In genomic region chr4:157978680-157979361, GRCh38 we compare ENCODE assay signal across 8 cellular contexts.
A peak's percentile ranks its signal among the peaks of the same experiment; 100 is the strongest.
DNase-seq lines count a peak whose midpoint lies in the region; ATAC-seq and TF ChIP-seq lines count a peak whose summit lies in the region.

No MANE protein-coding gene starts in this region.

- no peaks in the 10 kb centered on the region for H3K27me3 ChIP-seq in osteoblast (ENCODE audit: insufficient read depth, low read length)

- peak; percentile 89 for TF ChIP-seq CTCF in osteoblast (IDR thresholded peaks at IDR 0.05; ENCODE audit: extremely low read depth, low read depth, low read length)

- no peaks in the 10 kb centered on the region for H4K20me1 ChIP-seq in osteoblast (ENCODE audit: insufficient read depth, low read length)

- H2AFZ ChIP-seq in osteoblast (ENCODE audit: low read length) = peak overlapping the region; percentile 72

- no peaks in the 10 kb centered on the region for H3K79me2 ChIP-seq in osteoblast (ENCODE audit: insufficient read depth, low read length)

- no peaks in the 10 kb centered on the region for H3K9me3 ChIP-seq in osteoblast (ENCODE audit: low read depth, low read length)

- no peaks in the 10 kb centered on the region for H3K4me1 ChIP-seq in osteoblast (ENCODE audit: insufficient read depth, low read length)

- DNase-seq in DMS 273 (lab: John Stamatoyannopoulos, UW; ENCODE audit: unreplicated experiment) (peak; percentile 71), NCI-H526 treated with DMSO at 0.1 percent for 48 hours (lab: John Stamatoyannopoulos, UW) (peak; percentile 66), germinal center (ENCODE audit: low spot score) (peak; percentile 15), osteoblast (ENCODE audit: insufficient read length, low spot score, missing footprints) (peak; percentile 51)
- peak; percentile 2 for DNase-seq in activated effector memory CD4-positive, alpha-beta T cell treated with Interleukin-2 at 50 U/mL for 16 hours

- H3K27ac ChIP-seq in osteoblast (ENCODE audit: low read depth, low read length) = no peak overlapping the region

- H3K4me2 ChIP-seq in osteoblast (ENCODE audit: insufficient read depth, low read length) = peak overlapping the region; percentile 83

- ATAC-seq in GM19438 (IDR thresholded peaks at IDR 0.05; ENCODE audit: low read depth, unreplicated experiment) (peak; percentile 84), HG03520 (IDR thresholded peaks at IDR 0.05; ENCODE audit: unreplicated experiment) (peak; percentile 92), HG03097 (IDR thresholded peaks at IDR 0.05; ENCODE audit: low FRiP score, unreplicated experiment) (no peak)

- H3K4me3 ChIP-seq in osteoblast (ENCODE audit: insufficient read depth, low read length) = peak overlapping the region; percentile 46

- H3K36me3 ChIP-seq in osteoblast (ENCODE audit: insufficient read depth, low read length) = no peaks in the 10 kb centered on the region

Comparison
In these comparisons a context has a peak if more than half of its experiments do, and no peak if none do; other contexts are left out.
1. DNase-seq: peak in every context shown above with its lines; median percentile 71 in DMS 273; 66 in NCI-H526 treated with DMSO at 0.1 percent for 48 hours; 51 in osteoblast; 15 in germinal center; 2 in activated effector memory CD4-positive, alpha-beta T cell treated with Interleukin-2 at 50 U/mL for 16 hours.